8 cellular contexts compared by ENCODE assay signal in genomic region chr1:175193339-175193950, GRCh38. TPM values are rescaled to one million over a fixed set of nuclear protein-coding genes. Genes with fewer than 3 reads are reported as not detected.
A peak's percentile ranks its signal among the peaks of the same experiment; 100 is the strongest.
DNase-seq lines count a peak whose midpoint lies in the region; ATAC-seq, FAIRE-seq and TF ChIP-seq lines count a peak whose summit lies in the region.

No MANE protein-coding gene starts in this region.

- no peak for TF ChIP-seq CTCF in HFF-Myc (IDR thresholded peaks at IDR 0.05; ENCODE audit: low read depth, low read length, missing control alignments)
- TF ChIP-seq CTCF in WTC11 (IDR thresholded peaks at IDR 0.05), result no peak
- TF ChIP-seq CTCF in left ventricle myocardium inferior (IDR thresholded peaks at IDR 0.05; ENCODE audit: borderline replicate concordance), result no peak
- no peak for TF ChIP-seq CTCF in D721Med (IDR thresholded peaks at IDR 0.05; ENCODE audit: insufficient read depth, missing control alignments)

- H3K36me3 Mint-ChIP-seq in WTC11, result no peaks in the 10 kb centered on the region

- H3K4me1 ChIP-seq in left ventricle myocardium inferior, result peaks cover 68% of the 10 kb centered on the region
- peaks cover 27 to 36% (median 28%) of the 10 kb centered on the region in 3 donors for H3K4me1 ChIP-seq in skeletal muscle tissue (ENCODE audit: control insufficient read depth in 3 of 3, insufficient read depth in 3 of 3, low read length in 3 of 3)

- peak; percentile 13; the same call in 1 of the 2 replicates for ATAC-seq in WTC11

- peak overlapping the region; percentile 72 to 78 (median 77) for H3K9ac ChIP-seq in skeletal muscle tissue (ENCODE audit: low read depth in 1 of 3, low read length in 3 of 3)

- H3K4me1 Mint-ChIP-seq in WTC11, result peaks cover 16% of the 10 kb centered on the region

- no peaks in the 10 kb centered on the region for H3K27me3 ChIP-seq in left ventricle myocardium inferior (ENCODE audit: low read depth)
- no peaks in the 10 kb centered on the region for H3K27me3 ChIP-seq in skeletal muscle tissue (ENCODE audit: control insufficient read depth in 3 of 3, insufficient read depth in 3 of 3, low read length in 3 of 3)

- H3K4me3 Mint-ChIP-seq in WTC11, result peak overlapping the region; percentile 90

- DNase-seq in HFF-Myc (ENCODE audit: extremely low read depth, low read depth) (no peak), WTC11 (ENCODE audit: low spot score) (no peak), left ventricle myocardium inferior (no peak), DMS114 treated with DMSO at 0.1 percent for 48 hours (lab: John Stamatoyannopoulos, UW; ENCODE audit: unreplicated experiment) (no peak), germinal center (ENCODE audit: low spot score) (no peak), D721Med (ENCODE audit: insufficient read length, low spot score) (no peak), MV-4-11 (lab: John Stamatoyannopoulos, UW) (no peak)

- peak overlapping the region; percentile 89 for H3K27ac ChIP-seq in left ventricle myocardium inferior (replicated peaks)
- H3K27ac ChIP-seq in skeletal muscle tissue (ENCODE audit: low read depth, low read length), result peak overlapping the region; percentile 81

- peaks cover 25% of the 10 kb centered on the region for H3K27me3 Mint-ChIP-seq in WTC11 (ENCODE audit: low read depth)

- H3K36me3 ChIP-seq in left ventricle myocardium inferior, result no peaks in the 10 kb centered on the region
- H3K36me3 ChIP-seq in skeletal muscle tissue (ENCODE audit: control insufficient read depth in 3 of 3, insufficient read depth in 3 of 3, low read length in 3 of 3), result peaks cover 0 to 3% (median 0%) of the 10 kb centered on the region in 3 donors

- H3K27ac Mint-ChIP-seq in WTC11, result no peak overlapping the region

- POLR2A ChIA-PET in WTC11 (lab: Charles Lee), result interaction anchor here (0.7 kb wide), 1 partner anchor 170 kb away, joined by 3 read pairs; the partner anchor contains the start of gene MRPS14

- H3K4me3 ChIP-seq in HFF-Myc (replicated peaks; ENCODE audit: low read depth, low read length) (peak overlapping the region; percentile 30), left ventricle myocardium inferior (peak overlapping the region; percentile 84), skeletal muscle tissue (ENCODE audit: low read length in 3 of 3) (peak overlapping the region; percentile 66 to 90 (median 87))

- no peaks in the 10 kb centered on the region for H3K9me3 Mint-ChIP-seq in WTC11

- no peak for FAIRE-seq in D721Med (lab: Jason Lieb, UNC)

- intact Hi-C loops in left ventricle myocardium inferior (cut with micrococcal nuclease), result no loop called here

- CTCF ChIA-PET in WTC11 (lab: Charles Lee), result interaction anchor here (0.8 to 2.5 kb wide), 5 partner anchors 10 to 68 kb away, joined by 3 to 10 read pairs (median 7); no protein-coding TSS in a partner anchor

- H3K9me3 ChIP-seq in left ventricle myocardium inferior (replicated peaks), result no peaks in the 10 kb centered on the region
- no peaks in the 10 kb centered on the region for H3K9me3 ChIP-seq in skeletal muscle tissue (ENCODE audit: control insufficient read depth in 3 of 3, low read length in 3 of 3)

TF ChIP-seq in WTC11, 78 proteins besides CTCF, POLR2A, EP300 and RAD21:
- TF ChIP-seq FOXP4 (CRISPR knock-in tag; IDR thresholded peaks at IDR 0.05) (no peak), TCF7 (CRISPR knock-in tag; IDR thresholded peaks at IDR 0.05; ENCODE audit: low read depth) (no peak), ZNF281 (CRISPR knock-in tag; IDR thresholded peaks at IDR 0.05) (no peak), ZSCAN18 (CRISPR knock-in tag; IDR thresholded peaks at IDR 0.05) (no peak), SOX15 (CRISPR knock-in tag; IDR thresholded peaks at IDR 0.05) (no peak), ZNF416 (CRISPR knock-in tag; IDR thresholded peaks at IDR 0.05) (no peak), OVOL2 (CRISPR knock-in tag; IDR thresholded peaks at IDR 0.05; ENCODE audit: borderline replicate concordance) (no peak), NFE2L1 (CRISPR knock-in tag; IDR thresholded peaks at IDR 0.05) (no peak), ZNF263 (CRISPR knock-in tag; IDR thresholded peaks at IDR 0.05; ENCODE audit: low read depth) (no peak), HMGXB4 (CRISPR knock-in tag; IDR thresholded peaks at IDR 0.05) (no peak), NFYB (CRISPR knock-in tag; conservative IDR thresholded peaks at IDR 0.05; ENCODE audit: low read depth) (no peak), FOXJ3 (CRISPR knock-in tag; IDR thresholded peaks at IDR 0.05; ENCODE audit: borderline replicate concordance) (no peak), RORB (CRISPR knock-in tag; IDR thresholded peaks at IDR 0.05) (no peak), ZNF232 (CRISPR knock-in tag; IDR thresholded peaks at IDR 0.05) (no peak), IRF1 (CRISPR knock-in tag; IDR thresholded peaks at IDR 0.05) (no peak)

RNA-seq across cellular contexts. Expression of gene KIAA0040, which starts 0.9 kb away (rescaled TPM):
- 8.8 to 15.0 TPM (median 11.9 TPM) in 3 replicates for total RNA-seq in WTC11 (2021)
- total RNA-seq in left ventricle myocardium inferior, result 12.8 TPM
- total RNA-seq in skeletal muscle tissue, result 5.2 TPM

Comparison
In these comparisons a context has a peak if more than half of its experiments do, and no peak if none do; other contexts are left out.
1. H3K4me3 ChIP-seq: peak in every context shown above with its lines; median percentile 87 in skeletal muscle tissue; 84 in left ventricle myocardium inferior; 30 in HFF-Myc.